In genomic region chr16:80681436-80681835, GRCh38 we compare ENCODE assay signal across 26 cellular contexts.
"Had no signal": no experiment of that assay in that cellular context is flagged by ENCODE, and none has a peak within 500 bp of the region (broad histone marks: within the 10 kb centered on the region; RNA-seq: fewer than 3 reads in every experiment).

No MANE protein-coding gene starts in this region.

- FAIRE-seq: astrocyte, K562 had no signal

- H3K27ac Mint-ChIP-seq: activated CD4-positive, alpha-beta memory T cell treated with anti-CD3 and anti-CD28 coated beads, Interleukin-2, amount 10 ng/mL, durations not matched to agents 7 days and 5 days; activated CD4-positive, alpha-beta T cell treated with anti-CD3 and anti-CD28 coated beads for 36 hours; activated naive CD4-positive, alpha-beta T cell treated with anti-CD3 and anti-CD28 coated beads, Interleukin-2, amount 10 ng/mL, durations not matched to agents 7 days and 5 days; activated T-cell treated with anti-CD3 and anti-CD28 coated beads, Interleukin-2, amount 50 U/mL, for 72 hours; activated T-helper 2 cell treated with anti-CD3 and anti-CD28 coated beads, Interferon-gamma antibody, Interleukin-2, Interleukin-4, amounts not matched to agents 10 μg/mL and 5 μg/mL and 100 μg/mL, durations not matched to agents 14 hours and 24 hours and 36 hours had no signal

- H3K4me3 Mint-ChIP-seq: activated CD4-positive, alpha-beta memory T cell treated with anti-CD3 and anti-CD28 coated beads, Interleukin-2, amount 10 ng/mL, durations not matched to agents 7 days and 5 days; activated CD4-positive, alpha-beta T cell treated with anti-CD3 and anti-CD28 coated beads for 36 hours; activated naive CD4-positive, alpha-beta T cell treated with anti-CD3 and anti-CD28 coated beads, Interleukin-2, amount 10 ng/mL, durations not matched to agents 7 days and 5 days; activated T-cell treated with anti-CD3 and anti-CD28 coated beads, Interleukin-2, amount 50 U/mL, for 72 hours had no signal

- DNase-seq: activated CD4-positive, alpha-beta memory T cell treated with anti-CD3 and anti-CD28 coated beads, Interleukin-2, amount 10 ng/mL, durations not matched to agents 7 days and 5 days; activated CD4-positive, alpha-beta T cell treated with anti-CD3 and anti-CD28 coated beads for 36 hours; activated CD4-positive, alpha-beta T cell treated with anti-CD3 and anti-CD28 coated beads, Interleukin-2, amount 50 U/mL, for 1 hour; activated gamma-delta T cell treated with Interleukin-2 at 50 U/mL for 16 hours; activated naive CD4-positive, alpha-beta T cell treated with anti-CD3 and anti-CD28 coated beads, Interleukin-2, amount 10 ng/mL, durations not matched to agents 7 days and 5 days; activated T-cell treated with anti-CD3 and anti-CD28 coated beads, Interleukin-2, amount 50 U/mL, for 72 hours; amniotic stem cell; brain microvascular endothelial cell; Karpas-422; NCI-H1105 treated with DMSO at 0.1 percent for 48 hours; NCI-H1436 treated with DMSO at 0.1 percent for 48 hours; NCI-H187; NCI-H2081; NCI-H510A treated with DMSO at 0.1 percent for 48 hours; NCI-H69; NK-92 treated with Interleukin-12 subunit alpha and Interleukin-12 subunit beta, amount 100 ng/mL, for 24 hours; OCI-M1; Right ventricle myocardium superior; RPMI8226; SJCRH30; SK-N-SH; T-helper 1 cell; WERI-Rb-1 had no signal

- H3K27me3 Mint-ChIP-seq: activated CD4-positive, alpha-beta memory T cell treated with anti-CD3 and anti-CD28 coated beads, Interleukin-2, amount 10 ng/mL, durations not matched to agents 7 days and 5 days; activated CD4-positive, alpha-beta T cell treated with anti-CD3 and anti-CD28 coated beads for 36 hours; activated naive CD4-positive, alpha-beta T cell treated with anti-CD3 and anti-CD28 coated beads, Interleukin-2, amount 10 ng/mL, durations not matched to agents 7 days and 5 days had no signal

- H3K27ac ChIP-seq: SJCRH30, WERI-Rb-1 had no signal

- H3K9me3 Mint-ChIP-seq: activated T-cell treated with anti-CD3 and anti-CD28 coated beads, Interleukin-2, amount 50 U/mL, for 72 hours had no signal
